9 cellular contexts compared by ENCODE assay signal in genomic region chr3:167406876-167407492, GRCh38. TPM values are rescaled to one million over a fixed set of nuclear protein-coding genes. Genes with fewer than 3 reads are reported as not detected.
A peak's percentile ranks its signal among the peaks of the same experiment; 100 is the strongest.
DNase-seq lines count a peak whose midpoint lies in the region; ATAC-seq and TF ChIP-seq lines count a peak whose summit lies in the region.
"Had no signal": no experiment of that assay in that cellular context is flagged by ENCODE, and none has a peak within 500 bp of the region (broad histone marks: within the 10 kb centered on the region; RNA-seq: fewer than 3 reads in every experiment).

No MANE protein-coding gene starts in this region.

- intact Hi-C loops in right lobe of liver (cut with DNase I) = no loop called here

- WGBS in right lobe of liver (ENCODE audit: insufficient coverage, low coverage, low lambda C conversion rate, missing lambda C conversion rate) = 64% methylated on average over 3 of the region's 3 CpGs

- H3K9me3 ChIP-seq in right lobe of liver = no peaks in the 10 kb centered on the region

- no peak for TF ChIP-seq POLR2A in right lobe of liver (IDR thresholded peaks at IDR 0.05)

- no peak overlapping the region for H3K27ac ChIP-seq in right lobe of liver

- H3K27me3 ChIP-seq in right lobe of liver = no peaks in the 10 kb centered on the region

- H3K4me1 ChIP-seq in right lobe of liver = no peaks in the 10 kb centered on the region

- H3K36me3 ChIP-seq in right lobe of liver = no peaks in the 10 kb centered on the region

- ATAC-seq in HG03442 (IDR thresholded peaks at IDR 0.05; ENCODE audit: unreplicated experiment) = peak; percentile 56
- peak in 3 of 4 donors; percentile 56 to 87 (median 66) for ATAC-seq in right lobe of liver
- no peak for ATAC-seq in omental fat pad (ENCODE audit: low FRiP score)
- no peak for ATAC-seq in HG02588 (IDR thresholded peaks at IDR 0.05; ENCODE audit: unreplicated experiment)
- ATAC-seq in HG03159 (IDR thresholded peaks at IDR 0.05; ENCODE audit: unreplicated experiment) = no peak

- TF ChIP-seq CTCF in choroid plexus epithelial cell (conservative IDR thresholded peaks at IDR 0.05; ENCODE audit: low read depth, low read length) (peak; percentile 33), right lobe of liver (IDR thresholded peaks at IDR 0.05) (peak in 3 of 4 donors; percentile 10 to 34 (median 14)), omental fat pad (IDR thresholded peaks at IDR 0.05) (no peak)

- DNase-seq in DMS53 treated with DMSO at 0.1 percent for 48 hours (lab: John Stamatoyannopoulos, UW; ENCODE audit: unreplicated experiment) (peak; percentile 68), NCI-H82 treated with DMSO at 0.1 percent for 48 hours (lab: John Stamatoyannopoulos, UW; ENCODE audit: unreplicated experiment) (peak; percentile 64), choroid plexus epithelial cell (ENCODE audit: low read depth) (peak; percentile 38), right lobe of liver (no peak), omental fat pad (ENCODE audit: low spot score) (no peak)

- H3K4me3 ChIP-seq in choroid plexus epithelial cell (ENCODE audit: low read depth, low read length) (no peak overlapping the region), right lobe of liver (no peak overlapping the region)

RNA-seq across cellular contexts. Expression of gene ZBBX, which starts 26.9 kb away (rescaled TPM):
- total RNA-seq in right lobe of liver = not detected
- not detected for total RNA-seq in omental fat pad
- total RNA-seq: mononuclear cell had no signal

Comparison
In these comparisons a context has a peak if more than half of its experiments do, and no peak if none do; other contexts are left out.
1. DNase-seq: peak in DMS53 treated with DMSO at 0.1 percent for 48 hours (single experiment), NCI-H82 treated with DMSO at 0.1 percent for 48 hours (single experiment) and choroid plexus epithelial cell (single experiment); none in right lobe of liver (0 of 3) and omental fat pad (single experiment).
2. ATAC-seq: peak in HG03442 (single experiment) and right lobe of liver (3 of 4); none in omental fat pad (single experiment), HG02588 (single experiment) and HG03159 (single experiment).
3. CTCF ChIP-seq: peak in choroid plexus epithelial cell (single experiment) and right lobe of liver (3 of 4); none in omental fat pad (0 of 3).